Comparison of ENCODE assay signal across 1 cellular context in genomic region chr2:68800517-68800916, GRCh38.
TF ChIP-seq lines count a peak whose summit lies in the region.

No MANE protein-coding gene starts in this region.

TF ChIP-seq in GM23338, 12 proteins besides CTCF, POLR2A, EP300 and RAD21 (continued from another document):
- no peak for TF ChIP-seq ZNF462 (CRISPR knock-in tag; IDR thresholded peaks at IDR 0.05)
- no peak for TF ChIP-seq CREB1 (CRISPR knock-in tag; IDR thresholded peaks at IDR 0.05; ENCODE audit: low read depth)
- TF ChIP-seq STAT1 (IDR thresholded peaks at IDR 0.05; ENCODE audit: unreplicated experiment): no peak
- no peak for TF ChIP-seq EZH2phosphoT487 (IDR thresholded peaks at IDR 0.05; ENCODE audit: unreplicated experiment)
- TF ChIP-seq, protein P1, sequence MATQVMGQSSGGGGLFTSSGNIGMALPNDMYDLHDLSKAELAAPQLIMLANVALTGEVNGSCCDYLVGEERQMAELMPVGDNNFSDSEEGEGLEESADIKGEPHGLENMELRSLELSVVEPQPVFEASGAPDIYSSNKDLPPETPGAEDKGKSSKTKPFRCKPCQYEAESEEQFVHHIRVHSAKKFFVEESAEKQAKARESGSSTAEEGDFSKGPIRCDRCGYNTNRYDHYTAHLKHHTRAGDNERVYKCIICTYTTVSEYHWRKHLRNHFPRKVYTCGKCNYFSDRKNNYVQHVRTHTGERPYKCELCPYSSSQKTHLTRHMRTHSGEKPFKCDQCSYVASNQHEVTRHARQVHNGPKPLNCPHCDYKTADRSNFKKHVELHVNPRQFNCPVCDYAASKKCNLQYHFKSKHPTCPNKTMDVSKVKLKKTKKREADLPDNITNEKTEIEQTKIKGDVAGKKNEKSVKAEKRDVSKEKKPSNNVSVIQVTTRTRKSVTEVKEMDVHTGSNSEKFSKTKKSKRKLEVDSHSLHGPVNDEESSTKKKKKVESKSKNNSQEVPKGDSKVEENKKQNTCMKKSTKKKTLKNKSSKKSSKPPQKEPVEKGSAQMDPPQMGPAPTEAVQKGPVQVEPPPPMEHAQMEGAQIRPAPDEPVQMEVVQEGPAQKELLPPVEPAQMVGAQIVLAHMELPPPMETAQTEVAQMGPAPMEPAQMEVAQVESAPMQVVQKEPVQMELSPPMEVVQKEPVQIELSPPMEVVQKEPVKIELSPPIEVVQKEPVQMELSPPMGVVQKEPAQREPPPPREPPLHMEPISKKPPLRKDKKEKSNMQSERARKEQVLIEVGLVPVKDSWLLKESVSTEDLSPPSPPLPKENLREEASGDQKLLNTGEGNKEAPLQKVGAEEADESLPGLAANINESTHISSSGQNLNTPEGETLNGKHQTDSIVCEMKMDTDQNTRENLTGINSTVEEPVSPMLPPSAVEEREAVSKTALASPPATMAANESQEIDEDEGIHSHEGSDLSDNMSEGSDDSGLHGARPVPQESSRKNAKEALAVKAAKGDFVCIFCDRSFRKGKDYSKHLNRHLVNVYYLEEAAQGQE (IDR thresholded peaks at IDR 0.05; ENCODE audit: unreplicated experiment): no peak
- no peak for TF ChIP-seq NANOG (IDR thresholded peaks at IDR 0.05; ENCODE audit: borderline replicate concordance)
- TF ChIP-seq JUNB (IDR thresholded peaks at IDR 0.05; ENCODE audit: unreplicated experiment): no peak
- TF ChIP-seq, protein P2, sequence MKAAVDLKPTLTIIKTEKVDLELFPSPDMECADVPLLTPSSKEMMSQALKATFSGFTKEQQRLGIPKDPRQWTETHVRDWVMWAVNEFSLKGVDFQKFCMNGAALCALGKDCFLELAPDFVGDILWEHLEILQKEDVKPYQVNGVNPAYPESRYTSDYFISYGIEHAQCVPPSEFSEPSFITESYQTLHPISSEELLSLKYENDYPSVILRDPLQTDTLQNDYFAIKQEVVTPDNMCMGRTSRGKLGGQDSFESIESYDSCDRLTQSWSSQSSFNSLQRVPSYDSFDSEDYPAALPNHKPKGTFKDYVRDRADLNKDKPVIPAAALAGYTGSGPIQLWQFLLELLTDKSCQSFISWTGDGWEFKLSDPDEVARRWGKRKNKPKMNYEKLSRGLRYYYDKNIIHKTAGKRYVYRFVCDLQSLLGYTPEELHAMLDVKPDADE (IDR thresholded peaks at IDR 0.05): no peak
- no peak for TF ChIP-seq ZNF114 (CRISPR knock-in tag; IDR thresholded peaks at IDR 0.05)
- no peak for TF ChIP-seq EZH2 (IDR thresholded peaks at IDR 0.05; ENCODE audit: low read depth, unreplicated experiment)
